ENCODE assay signal across 10 cellular contexts in the genomic region with DNA sequence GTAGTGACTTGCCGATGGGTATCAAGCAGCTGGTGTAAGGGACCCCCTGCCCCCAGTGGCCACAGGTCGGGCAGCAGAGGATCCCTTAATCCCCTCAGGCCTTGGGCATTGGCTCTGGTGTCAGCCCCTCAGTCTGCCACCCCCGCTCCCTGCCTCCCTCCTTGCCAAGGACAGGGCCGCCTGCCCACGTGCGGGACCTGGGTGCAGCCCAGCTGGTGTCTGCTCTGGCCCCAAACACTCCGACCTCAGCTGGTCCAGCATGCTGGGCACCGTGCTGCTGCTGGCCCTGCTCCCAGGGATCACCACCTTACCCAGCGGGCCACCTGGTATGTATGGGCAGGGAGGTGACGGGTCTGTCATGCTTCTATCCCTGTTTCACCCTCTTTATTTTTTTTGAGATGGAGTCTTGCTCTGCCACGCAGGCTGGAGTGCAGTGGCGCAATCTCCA. TPM values are rescaled to one million over a fixed set of nuclear protein-coding genes. Genes with fewer than 3 reads are reported as not detected.
A peak's percentile ranks its signal among the peaks of the same experiment; 100 is the strongest.
DNase-seq lines count a peak whose midpoint lies in the region; ATAC-seq and TF ChIP-seq lines count a peak whose summit lies in the region.
"Had no signal": no experiment of that assay in that cellular context is flagged by ENCODE, and none has a peak within 500 bp of the region (broad histone marks: within the 10 kb centered on the region; RNA-seq: fewer than 3 reads in every experiment).

TSS of gene TGFBR3L (plus strand) at position 233 of the 448 bp plus-strand sequence.

- H3K4me3 Mint-ChIP-seq in CD8-positive, alpha-beta T cell = peak within 1 kb of the TSS; percentile 49
- peak within 1 kb of the TSS; percentile 81 for H3K4me3 Mint-ChIP-seq in neural crest cell

- no peak within 1 kb of the TSS for H3K27ac ChIP-seq in CD8-positive, alpha-beta T cell (ENCODE audit: low read depth, low read length)
- H3K27ac ChIP-seq in HUES6 (ENCODE audit: low read depth, low read length) = no peak within 1 kb of the TSS

- CTCF ChIA-PET in CD8-positive, alpha-beta T cell (lab: Charles Lee) = no interaction called here
- CTCF ChIA-PET in HEK293T (lab: Yijun Ruan, JAX) = no interaction called here

- H3K4me1 ChIP-seq in CD8-positive, alpha-beta T cell (ENCODE audit: insufficient read depth, low read length) = peaks cover 23% of the 10 kb centered on the region
- H3K4me1 ChIP-seq in HUES6 (ENCODE audit: control insufficient read depth, insufficient read depth, low read length) = peaks cover 7% of the 10 kb centered on the region; the same call in 1 of the 2 replicates
- peaks cover 8% of the 10 kb centered on the region for H3K4me1 ChIP-seq in adipocyte (ENCODE audit: control insufficient read depth, insufficient read depth, low read length)

- no peaks in the 10 kb centered on the region for H3K9me3 Mint-ChIP-seq in CD8-positive, alpha-beta T cell
- no peaks in the 10 kb centered on the region for H3K9me3 Mint-ChIP-seq in neural crest cell

- peaks cover 24% of the 10 kb centered on the region for H3K4me1 Mint-ChIP-seq in CD8-positive, alpha-beta T cell (ENCODE audit: low read depth)
- peaks cover 12% of the 10 kb centered on the region for H3K4me1 Mint-ChIP-seq in neural crest cell

- H3K9ac ChIP-seq in HUES6 (ENCODE audit: low read length) (no peak within 1 kb of the TSS), adipocyte (ENCODE audit: low read length) (peak within 1 kb of the TSS; percentile 51)

- no peak for TF ChIP-seq CTCF in CD8-positive, alpha-beta T cell (IDR thresholded peaks at IDR 0.05)
- TF ChIP-seq CTCF in neural crest cell (conservative IDR thresholded peaks at IDR 0.05) = no peak

- peaks cover 26% of the 10 kb centered on the region for H3K27me3 Mint-ChIP-seq in CD8-positive, alpha-beta T cell (ENCODE audit: low read depth)
- peaks cover 59% of the 10 kb centered on the region for H3K27me3 Mint-ChIP-seq in neural crest cell (ENCODE audit: low read depth)

- peaks cover 14% of the 10 kb centered on the region for H3K36me3 ChIP-seq in CD8-positive, alpha-beta T cell (ENCODE audit: insufficient read depth, low read length)
- peaks cover 27% of the 10 kb centered on the region for H3K36me3 ChIP-seq in HUES6 (ENCODE audit: control insufficient read depth, insufficient read depth, low read length)
- peaks cover 29% of the 10 kb centered on the region for H3K36me3 ChIP-seq in adipocyte (ENCODE audit: control insufficient read depth, insufficient read depth, low read length, severe bottlenecking)

- H3K27me3 ChIP-seq in CD8-positive, alpha-beta T cell (ENCODE audit: insufficient read depth, low read length) = peaks cover 21% of the 10 kb centered on the region
- H3K27me3 ChIP-seq in HUES6 (ENCODE audit: control insufficient read depth, insufficient read depth, low read length) (peaks cover 48% of the 10 kb centered on the region), adipocyte (replicated peaks; ENCODE audit: control insufficient read depth, insufficient read depth, low read length) (no peaks in the 10 kb centered on the region)

- no peak within 1 kb of the TSS for H3K27ac Mint-ChIP-seq in CD8-positive, alpha-beta T cell
- no peak within 1 kb of the TSS for H3K27ac Mint-ChIP-seq in neural crest cell (ENCODE audit: unreplicated experiment)

- intact Hi-C loops in CD8-positive, alpha-beta T cell (cut with DNase I, micrococcal nuclease) = no loop called here

- H3K4me3 ChIP-seq in CD8-positive, alpha-beta T cell (ENCODE audit: low read depth, low read length) = no peak within 1 kb of the TSS
- H3K4me3 ChIP-seq in HUES6 (ENCODE audit: low read depth, low read length) = peak within 1 kb of the TSS; percentile 65; the same call in 1 of the 2 replicates
- no peak within 1 kb of the TSS for H3K4me3 ChIP-seq in adipocyte (ENCODE audit: low read length)

- H3K36me3 Mint-ChIP-seq in CD8-positive, alpha-beta T cell = peaks cover 28% of the 10 kb centered on the region
- no peaks in the 10 kb centered on the region for H3K36me3 Mint-ChIP-seq in neural crest cell (ENCODE audit: low read depth)

- ATAC-seq in CD8-positive, alpha-beta T cell = no peak
- no peak for ATAC-seq in HG03108 (IDR thresholded peaks at IDR 0.05; ENCODE audit: unreplicated experiment)

- POLR2A ChIA-PET in CD8-positive, alpha-beta T cell (lab: Charles Lee) = interaction anchor here (2.9 kb wide), 1 partner anchor 11 kb away, joined by 10 read pairs; the partner anchor contains the start of gene MAP2K7
- POLR2A ChIA-PET in HEK293T (lab: Yijun Ruan, JAX) = interaction anchor here (0.8 kb wide), 1 partner anchor 11 kb away, joined by 5 read pairs; the partner anchor contains the start of gene MAP2K7

- H3K9me3 ChIP-seq in CD8-positive, alpha-beta T cell (ENCODE audit: low read length) = no peaks in the 10 kb centered on the region
- no peaks in the 10 kb centered on the region for H3K9me3 ChIP-seq in HUES6 (ENCODE audit: control insufficient read depth, insufficient read depth, low read depth, low read length)
- H3K9me3 ChIP-seq in adipocyte (ENCODE audit: control insufficient read depth, low read length) = no peaks in the 10 kb centered on the region
- H3K9me3 ChIP-seq: tibial artery had no signal

- DNase-seq in CD8-positive, alpha-beta T cell = no peak
- DNase-seq in adipocyte (ENCODE audit: low read depth) = no peak
- no peak for DNase-seq in neural crest cell (ENCODE audit: low read depth, low spot score)
- DNase-seq in HEK293T (ENCODE audit: extremely low spot score) = no peak
- no peak for DNase-seq in HuH-7.5 (ENCODE audit: low spot score)
- DNase-seq: central memory CD4-positive, alpha-beta T cell; stimulated activated CD4-positive, alpha-beta T cell treated with anti-CD3 and anti-CD28 coated beads, Interleukin-1b, Interleukin-23, amount 100 ng/mL, for 48 hours had no signal

TF ChIP-seq in HEK293T, 16 proteins besides CTCF, POLR2A, EP300 and RAD21:
- no peak for TF ChIP-seq LEF1 (IDR thresholded peaks at IDR 0.05; ENCODE audit: borderline replicate concordance)
- TF ChIP-seq NFRKB (IDR thresholded peaks at IDR 0.05) = no peak
- TF ChIP-seq BHLHE40 (IDR thresholded peaks at IDR 0.05; ENCODE audit: borderline replicate concordance) = no peak
- no peak for TF ChIP-seq TARDBP (IDR thresholded peaks at IDR 0.05)
- no peak for TF ChIP-seq SP1 (IDR thresholded peaks at IDR 0.05)
- TF ChIP-seq HDGF (IDR thresholded peaks at IDR 0.05; ENCODE audit: borderline replicate concordance) = no peak
- no peak for TF ChIP-seq FOXA1 (IDR thresholded peaks at IDR 0.05)
- TF ChIP-seq ZNF384 (IDR thresholded peaks at IDR 0.05) = no peak
- TF ChIP-seq, protein P1, sequence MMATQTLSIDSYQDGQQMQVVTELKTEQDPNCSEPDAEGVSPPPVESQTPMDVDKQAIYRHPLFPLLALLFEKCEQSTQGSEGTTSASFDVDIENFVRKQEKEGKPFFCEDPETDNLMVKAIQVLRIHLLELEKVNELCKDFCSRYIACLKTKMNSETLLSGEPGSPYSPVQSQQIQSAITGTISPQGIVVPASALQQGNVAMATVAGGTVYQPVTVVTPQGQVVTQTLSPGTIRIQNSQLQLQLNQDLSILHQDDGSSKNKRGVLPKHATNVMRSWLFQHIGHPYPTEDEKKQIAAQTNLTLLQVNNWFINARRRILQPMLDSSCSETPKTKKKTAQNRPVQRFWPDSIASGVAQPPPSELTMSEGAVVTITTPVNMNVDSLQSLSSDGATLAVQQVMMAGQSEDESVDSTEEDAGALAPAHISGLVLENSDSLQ (IDR thresholded peaks at IDR 0.05) = no peak
- TF ChIP-seq ARNT (IDR thresholded peaks at IDR 0.05) = no peak
- no peak for TF ChIP-seq FOXK2 (IDR thresholded peaks at IDR 0.05)
- TF ChIP-seq ELF4 (IDR thresholded peaks at IDR 0.05) = no peak
- TF ChIP-seq L3MBTL2 (conservative IDR thresholded peaks at IDR 0.05) = no peak
- no peak for TF ChIP-seq FOXM1 (IDR thresholded peaks at IDR 0.05; ENCODE audit: borderline replicate concordance)
- TF ChIP-seq SUZ12 (IDR thresholded peaks at IDR 0.05) = no peak
- TF ChIP-seq CTBP1 (IDR thresholded peaks at IDR 0.05; ENCODE audit: borderline replicate concordance) = no peak

RNA-seq across cellular contexts. Expression of gene TGFBR3L, which starts in this region (rescaled TPM):
- 1 to 10 TPM; 2.1 to 2.7 TPM for total RNA-seq in CD8-positive, alpha-beta T cell
- total RNA-seq in neural crest cell = 0.32 and 0.44 TPM in 2 replicates
